ENCODE assay signal across 33 cellular contexts in genomic region chr3:30461311-30461710, GRCh38.
"Had no signal": no experiment of that assay in that cellular context is flagged by ENCODE, and none has a peak within 500 bp of the region (broad histone marks: within the 10 kb centered on the region; RNA-seq: fewer than 3 reads in every experiment).

No MANE protein-coding gene starts in this region.

- H3K36me3 ChIP-seq: adrenal gland, ascending aorta, brain microvascular endothelial cell, breast epithelium, cardiac muscle cell had no signal

- FAIRE-seq: astrocyte, bronchial epithelial cell had no signal

- H3K27me3 ChIP-seq: adrenal gland, ascending aorta, body of pancreas, brain microvascular endothelial cell, breast epithelium, cardiac muscle cell had no signal

- ATAC-seq: activated naive CD4-positive, alpha-beta T cell treated with anti-CD3 and anti-CD28 coated beads, Interleukin-2, amount 50 U/mL, for 72 hours; activated naive CD8-positive, alpha-beta T cell treated with anti-CD3 and anti-CD28 coated beads, Interleukin-2, amount 50 U/mL, for 24 hours; activated T-cell treated with anti-CD3 and anti-CD28 coated beads, Interleukin-2, amount 50 U/mL, for 4 hours; activated T-cell treated with anti-CD3 and anti-CD28 coated beads, Interleukin-2, amount 50 U/mL, for 72 hours; activated T-helper 17 cell treated with anti-CD3 and anti-CD28 coated beads, Interleukin-2, amount 50 U/mL, for 72 hours; body of pancreas had no signal

- H3K4me1 ChIP-seq: adrenal gland, body of pancreas, breast epithelium had no signal

- H3K27ac ChIP-seq: adrenal gland, ascending aorta, body of pancreas, brain microvascular endothelial cell, breast epithelium, cardiac muscle cell had no signal

- H3K4me3 ChIP-seq: adrenal gland, ascending aorta, body of pancreas, breast epithelium, cardiac muscle cell had no signal

- DNase-seq: activated effector memory CD4-positive, alpha-beta T cell treated with anti-CD3 and anti-CD28 coated beads, Interleukin-2, amount 50 U/mL, for 16 hours; activated effector memory CD4-positive, alpha-beta T cell treated with Interleukin-2 at 50 U/mL for 16 hours; activated gamma-delta T cell; activated gamma-delta T cell treated with Interleukin-2 at 50 U/mL for 16 hours; activated naive CD4-positive, alpha-beta T cell; activated naive CD4-positive, alpha-beta T cell treated with anti-CD3 and anti-CD28 coated beads for 36 hours; activated naive CD4-positive, alpha-beta T cell treated with anti-CD3 and anti-CD28 coated beads, Interleukin-2, amount 10 ng/mL, durations not matched to agents 7 days and 5 days; activated naive CD4-positive, alpha-beta T cell treated with anti-CD3 and anti-CD28 coated beads, Interleukin-2, amount 50 U/mL, for 16 hours; activated naive CD4-positive, alpha-beta T cell treated with Interleukin-2 at 50 U/mL for 16 hours; activated naive CD8-positive, alpha-beta T cell treated with anti-CD3 and anti-CD28 coated beads for 36 hours; activated naive CD8-positive, alpha-beta T cell treated with anti-CD3 and anti-CD28 coated beads, Interleukin-2, amount 10 ng/mL, durations not matched to agents 7 days and 5 days; activated naive CD8-positive, alpha-beta T cell treated with anti-CD3 and anti-CD28 coated beads, Interleukin-2, amount 50 U/mL, for 24 hours; activated T-cell treated with anti-CD3 and anti-CD28 coated beads, Interleukin-2, amount 50 U/mL, for 24 hours; activated T-cell treated with anti-CD3 and anti-CD28 coated beads, Interleukin-2, amount 50 U/mL, for 4 hours; activated T-cell treated with anti-CD3 and anti-CD28 coated beads, Interleukin-2, amount 50 U/mL, for 48 hours; activated T-cell treated with anti-CD3 and anti-CD28 coated beads, Interleukin-2, amount 50 U/mL, for 72 hours; adrenal gland; amniotic stem cell; amygdala; anterior cingulate cortex; aorta; body of pancreas; brain microvascular endothelial cell; caudate nucleus; central memory CD4-positive, alpha-beta T cell; cerebellar nuclear complex had no signal

- H3K9me3 ChIP-seq: adrenal gland, body of pancreas had no signal
